Comparison of ENCODE assay signal across 11 cellular contexts in genomic region chr4:184896868-184897715, GRCh38.
DNase-seq lines count a peak whose midpoint lies in the region; ATAC-seq and TF ChIP-seq lines count a peak whose summit lies in the region.
"Had no signal": no experiment of that assay in that cellular context is flagged by ENCODE, and none has a peak within 500 bp of the region (broad histone marks: within the 10 kb centered on the region; RNA-seq: fewer than 3 reads in every experiment).

No MANE protein-coding gene starts in this region.

- H3K27me3 Mint-ChIP-seq in CD14-positive monocyte (ENCODE audit: low read depth in 3 of 3), result peaks cover 0 to 2% (median 2%) of the 10 kb centered on the region in 3 donors

- H3K36me3 Mint-ChIP-seq in CD14-positive monocyte, result peaks cover 4 to 10% of the 10 kb centered on the region in 2 donors

- peak; percentile 77 for ATAC-seq in GM19463 (IDR thresholded peaks at IDR 0.05; ENCODE audit: unreplicated experiment)
- ATAC-seq in HG03432 (IDR thresholded peaks at IDR 0.05; ENCODE audit: unreplicated experiment), result peak; percentile 81
- ATAC-seq in Right ventricle myocardium superior (ENCODE audit: poor library complexity), result peak; percentile 44

- intact Hi-C loops in CD14-positive monocyte (cut with micrococcal nuclease), result loop anchor here (1.0 to 10.0 kb wide), 5 partner anchors 8 to 72 kb away; partner anchors contain the start of gene ACSL1 (in 1 of the 2)
- intact Hi-C loops in Right ventricle myocardium superior (cut with DNase I), result no loop called here
- intact Hi-C loops in colonic mucosa (cut with DNase I), result no loop called here

- no peaks in the 10 kb centered on the region for H3K9me2 ChIP-seq in Karpas-422 (replicated peaks; ENCODE audit: insufficient read depth, low read length)

- no peak for TF ChIP-seq CTCF in CD14-positive monocyte (IDR thresholded peaks at IDR 0.05)
- no peak for TF ChIP-seq CTCF in colonic mucosa (IDR thresholded peaks at IDR 0.05)

- H3K36me3 ChIP-seq in Karpas-422 (ENCODE audit: insufficient read depth, low read length) (no peaks in the 10 kb centered on the region), colonic mucosa (no peaks in the 10 kb centered on the region)
- H3K36me3 ChIP-seq: Peyer's patch had no signal

- no peak overlapping the region for H3K4me2 ChIP-seq in Karpas-422 (ENCODE audit: low read depth, low read length, poor library complexity, severe bottlenecking)

- H3K9me3 ChIP-seq in Karpas-422 (ENCODE audit: low read length), result no peaks in the 10 kb centered on the region
- no peaks in the 10 kb centered on the region for H3K9me3 ChIP-seq in colonic mucosa
- H3K9me3 ChIP-seq: Peyer's patch had no signal

- H3K79me2 ChIP-seq in Karpas-422 (ENCODE audit: low read length), result no peaks in the 10 kb centered on the region

- peaks cover 0 to 7% (median 3%) of the 10 kb centered on the region in 7 donors for H3K9me3 Mint-ChIP-seq in CD14-positive monocyte
- H3K9me3 Mint-ChIP-seq: stimulated activated naive CD8-positive, alpha-beta T cell treated with anti-CD3 and anti-CD28 coated beads, Interleukin-15, Interleukin-2, amounts not matched to agents 100 ng/mL and 50 ng/mL, for 24 hours had no signal

- H3K27ac Mint-ChIP-seq in CD14-positive monocyte, result peak overlapping the region; percentile 95 to 100 (median 98)
- H3K27ac Mint-ChIP-seq: activated T-cell treated with anti-CD3 and anti-CD28 coated beads, Interleukin-2, amount 50 U/mL, for 72 hours; stimulated activated naive CD8-positive, alpha-beta T cell treated with anti-CD3 and anti-CD28 coated beads, Interleukin-15, Interleukin-2, amounts not matched to agents 100 ng/mL and 50 ng/mL, for 24 hours had no signal

- H3K27me3 ChIP-seq in Karpas-422 (ENCODE audit: low read length), result no peaks in the 10 kb centered on the region
- no peaks in the 10 kb centered on the region for H3K27me3 ChIP-seq in colonic mucosa
- H3K27me3 ChIP-seq: Peyer's patch had no signal

- H3K9ac ChIP-seq in Karpas-422 (ENCODE audit: low read length) (no peak overlapping the region), colonic mucosa (ENCODE audit: low read depth in 2 of 2, low read length in 2 of 2) (no peak overlapping the region)

- no peak overlapping the region for H3K27ac ChIP-seq in Karpas-422 (ENCODE audit: low read length)
- H3K27ac ChIP-seq in colonic mucosa, result no peak overlapping the region
- H3K27ac ChIP-seq: Peyer's patch had no signal

- H2AFZ ChIP-seq in Karpas-422 (ENCODE audit: low read length), result no peak overlapping the region

- H3K4me1 ChIP-seq in Karpas-422 (ENCODE audit: low read length) (no peaks in the 10 kb centered on the region), colonic mucosa (no peaks in the 10 kb centered on the region)
- H3K4me1 ChIP-seq: Peyer's patch had no signal

- no peaks in the 10 kb centered on the region for H4K20me1 ChIP-seq in Karpas-422 (ENCODE audit: insufficient read depth, low read depth, low read length)

- peak; percentile 91 for DNase-seq in CD14-positive monocyte (ENCODE audit: low spot score)
- no peak for DNase-seq in Right ventricle myocardium superior
- no peak for DNase-seq in Karpas-422
- no peak for DNase-seq in NCI-H1417 treated with DMSO at 0.1 percent for 48 hours (lab: John Stamatoyannopoulos, UW)
- no peak for DNase-seq in colonic mucosa
- no peak for DNase-seq in NCI-H69 (lab: John Stamatoyannopoulos, UW)
- DNase-seq: Peyer's patch had no signal

- peaks cover 67% of the 10 kb centered on the region for H3K4me1 Mint-ChIP-seq in CD14-positive monocyte

- peak overlapping the region; percentile 39 to 76 for H3K4me3 Mint-ChIP-seq in CD14-positive monocyte
- H3K4me3 Mint-ChIP-seq: stimulated activated naive CD8-positive, alpha-beta T cell treated with anti-CD3 and anti-CD28 coated beads, Interleukin-15, Interleukin-2, amounts not matched to agents 100 ng/mL and 50 ng/mL, for 24 hours had no signal

- H3K4me3 ChIP-seq in Karpas-422 (ENCODE audit: low read length), result no peak overlapping the region
- no peak overlapping the region for H3K4me3 ChIP-seq in colonic mucosa
- H3K4me3 ChIP-seq: Peyer's patch had no signal

Comparison
In these comparisons a context has a peak if more than half of its experiments do, and no peak if none do; other contexts are left out.
1. intact Hi-C loops: an anchor here in CD14-positive monocyte (1.0 to 10.0 kb wide); none called in Right ventricle myocardium superior and colonic mucosa.